Comparison of ENCODE assay signal across 35 cellular contexts in the genomic region with DNA sequence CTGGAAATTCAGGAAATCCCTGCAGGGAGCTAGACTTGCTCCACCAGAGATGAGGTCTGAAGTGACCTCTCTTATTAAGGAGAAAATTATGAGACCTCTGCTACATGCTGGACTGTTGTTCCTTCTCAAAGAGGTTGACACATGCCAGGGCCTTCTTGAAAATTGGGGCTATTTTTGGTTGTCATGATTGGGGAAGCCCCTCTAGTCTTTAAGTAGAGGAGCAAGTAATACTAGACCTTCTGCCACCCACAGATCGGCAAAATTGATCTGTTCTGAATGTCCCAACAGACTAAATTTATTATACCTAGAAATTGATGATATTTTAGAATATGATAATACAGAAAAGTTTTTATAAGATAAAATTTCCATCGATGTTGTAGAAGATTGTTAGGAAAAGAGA.
"Had no signal": no experiment of that assay in that cellular context is flagged by ENCODE, and none has a peak within 500 bp of the region (broad histone marks: within the 10 kb centered on the region; RNA-seq: fewer than 3 reads in every experiment).

No MANE protein-coding gene starts in this region.

- H3K9ac ChIP-seq: KMS-11 had no signal

- H3K4me2 ChIP-seq: KMS-11 had no signal

- H3K36me3 ChIP-seq: MG63 had no signal

- H3K27me3 ChIP-seq: MG63 had no signal

- H3K4me3 ChIP-seq: MG63 had no signal

- H3K27ac ChIP-seq: KMS-11 had no signal

- DNase-seq: Karpas-422, Kasumi-1, KBM-7, KG1, MG63, MM.1S, MV-4-11, NCI-H1048, NCI-H1092, NCI-H1092 treated with DMSO at 0.1 percent for 48 hours, NCI-H1105, NCI-H1105 treated with DMSO at 0.1 percent for 48 hours, NCI-H1417, NCI-H1417 treated with DMSO at 0.1 percent for 48 hours, NCI-H1436, NCI-H1436 treated with DMSO at 0.1 percent for 48 hours, NCI-H146, NCI-H1694, NCI-H1694 treated with DMSO at 0.1 percent for 48 hours, NCI-H187, NCI-H187 treated with DMSO at 0.1 percent for 48 hours, NCI-H1930, NCI-H2029, NCI-H2029 treated with DMSO at 0.1 percent for 48 hours, NCI-H2081, NCI-H2081 treated with DMSO at 0.1 percent for 48 hours, NCI-H2107, NCI-H2171, NCI-H2171 treated with DMSO at 0.1 percent for 48 hours, NCI-H2227 treated with DMSO at 0.1 percent for 48 hours, NCI-H226, NCI-H345, NCI-H446, NCI-H446 treated with DMSO at 0.1 percent for 48 hours had no signal
